In the genomic region with DNA sequence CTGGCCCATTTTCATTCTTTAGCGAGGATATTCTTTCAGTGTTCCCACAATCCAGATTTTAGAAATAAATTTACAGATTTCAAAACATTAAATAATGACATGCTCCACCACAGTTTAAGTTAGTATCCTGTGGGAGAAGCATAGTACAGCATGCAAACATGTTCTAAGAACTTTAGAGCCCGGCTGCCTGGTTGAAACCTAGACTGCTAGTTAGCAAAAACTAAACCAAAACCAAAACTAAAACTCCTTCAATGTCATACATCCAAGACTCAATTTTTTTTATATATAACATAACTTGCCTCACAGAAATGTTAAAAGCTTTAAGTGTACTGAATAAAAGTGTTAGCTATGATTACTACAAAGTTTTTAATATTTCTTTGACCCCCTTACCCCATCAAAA, we compare ENCODE assay signal across 12 cellular contexts. TPM values are rescaled to one million over a fixed set of nuclear protein-coding genes. Genes with fewer than 3 reads are reported as not detected.
DNase-seq lines count a peak whose midpoint lies in the region; ATAC-seq and TF ChIP-seq lines count a peak whose summit lies in the region.
"Had no signal": no experiment of that assay in that cellular context is flagged by ENCODE, and none has a peak within 500 bp of the region (broad histone marks: within the 10 kb centered on the region; RNA-seq: fewer than 3 reads in every experiment).

No MANE protein-coding gene starts in this region.

- H3K4me1 ChIP-seq in esophagus squamous epithelium, result peaks cover 0 to 16% (median 0%) of the 10 kb centered on the region in 3 donors

- in situ Hi-C loops in GM13977 (cut with MboI; ENCODE audit: low pct_unique_long_range_greater_than_20kb, low sequenced_read_pairs, unreplicated experiment), result no loop called here

- H3K4me3 ChIP-seq in esophagus squamous epithelium, result no peak overlapping the region

- H3K27me3 ChIP-seq in esophagus squamous epithelium, result no peaks in the 10 kb centered on the region

- no peak for TF ChIP-seq POLR2A in esophagus squamous epithelium (IDR thresholded peaks at IDR 0.05)

- H3K36me3 ChIP-seq in esophagus squamous epithelium, result peaks cover 15 to 100% (median 66%) of the 10 kb centered on the region in 3 donors

- H3K9me3 ChIP-seq in esophagus squamous epithelium, result no peaks in the 10 kb centered on the region

- H3K27ac ChIP-seq in RWPE1 (peak overlapping the region; percentile 59), esophagus squamous epithelium (peak overlapping the region in 3 of 4 donors; percentile 70 to 78 (median 70))

- 81 to 90% methylated on average over 2 of the region's 2 CpGs for WGBS in esophagus squamous epithelium, 2 donors

- intact Hi-C loops in esophagus squamous epithelium (cut with DNase I), result no loop called here

- ATAC-seq in GM21447 (IDR thresholded peaks at IDR 0.05; ENCODE audit: unreplicated experiment), result peak; percentile 82
- ATAC-seq: sciatic nerve had no signal

- CTCF ChIA-PET in RWPE1 (lab: Yijun Ruan, JAX), result no interaction called here

- TF ChIP-seq CTCF in GM13977 (IDR thresholded peaks at IDR 0.05; ENCODE audit: extremely low read depth, insufficient read depth, missing control alignments) (no peak), RWPE1 (conservative IDR thresholded peaks at IDR 0.05; ENCODE audit: low read depth) (no peak), esophagus squamous epithelium (IDR thresholded peaks at IDR 0.05) (no peak)

- peak; percentile 44 for DNase-seq in GM13977 (ENCODE audit: low spot score)
- DNase-seq in RWPE1 (ENCODE audit: low spot score), result no peak
- no peak for DNase-seq in esophagus squamous epithelium (lab: John Stamatoyannopoulos, UW)
- no peak for DNase-seq in NCI-H2107 treated with DMSO at 0.1 percent for 48 hours (lab: John Stamatoyannopoulos, UW; ENCODE audit: unreplicated experiment)
- DNase-seq in SK-N-DZ (ENCODE audit: low spot score), result no peak
- no peak for DNase-seq in cortex of kidney (lab: John Stamatoyannopoulos, UW)
- DNase-seq: activated CD4-positive, alpha-beta T cell treated with anti-CD3 and anti-CD28 coated beads, Interleukin-2, amount 50 U/mL, for 4 hours; Karpas-422; NCI-H2107; nephron progenitor cell had no signal

- POLR2A ChIA-PET in RWPE1 (lab: Yijun Ruan, JAX; ENCODE audit: low non-redundant PET), result no interaction called here

RNA-seq across cellular contexts. Expression of a gene that starts 17.0 kb away (rescaled TPM):
- 10 to 100 TPM; 23.7 to 54.0 (median 38.9) TPM for total RNA-seq in esophagus squamous epithelium
- 26.6 and 27.8 TPM in 2 replicates for polyA plus RNA-seq in SK-N-DZ (2014; cell fraction: cytosol; rRNA removed)
- 60.7 and 204 TPM in 2 replicates for polyA plus RNA-seq in SK-N-DZ (2014; cell fraction: nucleus; rRNA removed)

RNA-seq across cellular contexts. Expression of a gene that starts 44.5 kb away (rescaled TPM):
- 1 to 10 TPM; 1.3 to 9.3 (median 7.2) TPM for total RNA-seq in esophagus squamous epithelium
- polyA plus RNA-seq in SK-N-DZ (2014; cell fraction: cytosol; rRNA removed), result 43.5 and 58.0 TPM in 2 replicates
- polyA plus RNA-seq in SK-N-DZ (2014; cell fraction: nucleus; rRNA removed), result 66.2 and 102 TPM in 2 replicates
